Comparison of ENCODE assay signal across 13 cellular contexts in the genomic region with DNA sequence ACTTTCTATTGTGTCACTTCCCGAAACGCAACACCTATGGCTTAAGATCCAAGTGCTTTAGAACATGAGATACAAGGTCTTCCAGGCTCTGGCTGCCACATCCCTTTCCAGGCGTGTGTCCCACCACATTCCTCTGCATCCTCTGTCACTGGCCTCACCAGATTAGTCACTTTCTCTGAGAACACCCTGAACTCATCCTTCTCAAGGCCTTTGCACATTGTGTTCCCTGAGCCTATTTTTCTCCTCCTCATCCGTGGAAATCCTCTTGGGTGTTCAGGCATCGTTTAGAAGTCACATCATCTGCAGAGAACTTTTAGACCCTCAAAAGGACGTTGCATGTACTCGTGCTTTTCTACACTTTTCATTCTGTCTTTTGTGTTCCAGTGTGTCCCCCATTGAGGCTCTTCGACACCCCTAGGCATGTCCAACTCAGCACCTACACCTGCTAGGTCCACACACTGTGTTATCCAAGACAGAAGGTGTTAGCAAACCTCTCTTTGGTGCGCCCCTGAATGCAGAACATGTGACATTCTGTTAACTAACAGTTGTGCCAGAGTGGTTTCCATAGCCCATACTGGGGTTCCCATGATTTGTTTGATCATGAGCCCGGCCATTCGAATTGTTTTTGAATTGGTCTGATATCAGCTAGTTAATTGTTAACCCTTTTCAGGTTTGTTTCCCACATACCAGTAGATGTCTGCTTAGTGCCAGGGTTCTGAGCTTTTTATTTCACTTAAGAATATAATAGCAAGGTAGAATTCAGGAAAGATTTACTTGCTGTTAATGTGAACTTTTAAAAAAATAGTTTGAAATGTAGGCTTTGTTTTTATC.
DNase-seq lines count a peak whose midpoint lies in the region; ATAC-seq and TF ChIP-seq lines count a peak whose summit lies in the region.
"Had no signal": no experiment of that assay in that cellular context is flagged by ENCODE, and none has a peak within 500 bp of the region (broad histone marks: within the 10 kb centered on the region; RNA-seq: fewer than 3 reads in every experiment).

No MANE protein-coding gene starts in this region.

- peak overlapping the region; percentile 46; the same call in 1 of the 2 replicates for H3K4me3 Mint-ChIP-seq in HFFc6
- H3K4me3 Mint-ChIP-seq: stimulated activated naive CD8-positive, alpha-beta T cell treated with anti-CD3 and anti-CD28 coated beads, Interleukin-15, amount 100 ng/mL, for 72 hours had no signal

- H3K36me3 Mint-ChIP-seq in HFFc6 (ENCODE audit: low read depth): peaks cover 30% of the 10 kb centered on the region

- TF ChIP-seq CTCF in HFFc6 (IDR thresholded peaks at IDR 0.05) (no peak), right lobe of liver (IDR thresholded peaks at IDR 0.05) (no peak), suprapubic skin (IDR thresholded peaks at IDR 0.05) (no peak)

- H3K27ac ChIP-seq in duodenal mucosa (ENCODE audit: low read depth, low read length) (peak overlapping the region; percentile 38), right lobe of liver (peak overlapping the region in 2 of 3 donors; percentile 7 to 46), suprapubic skin (peak overlapping the region; percentile 90)

- no peaks in the 10 kb centered on the region for H3K27me3 Mint-ChIP-seq in HFFc6 (ENCODE audit: insufficient read depth)
- H3K27me3 Mint-ChIP-seq: stimulated activated naive CD8-positive, alpha-beta T cell treated with anti-CD3 and anti-CD28 coated beads, Interleukin-15, amount 100 ng/mL, for 72 hours had no signal

- peak overlapping the region; percentile 89 for H3K27ac Mint-ChIP-seq in HFFc6
- H3K27ac Mint-ChIP-seq: activated T-helper 2 cell treated with anti-CD3 and anti-CD28 coated beads, Interferon-gamma antibody, Interleukin-2, Interleukin-4, amounts not matched to agents 10 μg/mL and 5 μg/mL and 100 μg/mL, durations not matched to agents 14 hours and 24 hours and 36 hours; stimulated activated naive CD8-positive, alpha-beta T cell treated with anti-CD3 and anti-CD28 coated beads, Interleukin-15, amount 100 ng/mL, for 72 hours had no signal

- H3K9ac ChIP-seq in duodenal mucosa (ENCODE audit: low read depth in 1 of 2, low read length in 2 of 2): no peak overlapping the region

- H3K4me3 ChIP-seq in duodenal mucosa (ENCODE audit: low read depth in 1 of 2, low read length in 2 of 2) (peak overlapping the region in 1 of 2 donors; percentile 10), right lobe of liver (no peak overlapping the region), suprapubic skin (no peak overlapping the region)

- WGBS in right lobe of liver (ENCODE audit: insufficient coverage, low coverage, low lambda C conversion rate, missing lambda C conversion rate): 60% methylated on average over 9 of the region's 11 CpGs
- WGBS in suprapubic skin: 82% methylated on average over 11 of the region's 11 CpGs

- intact Hi-C loops in right lobe of liver (cut with DNase I): no loop called here

- no peaks in the 10 kb centered on the region for H3K9me3 Mint-ChIP-seq in HFFc6
- H3K9me3 Mint-ChIP-seq: activated T-helper 2 cell treated with anti-CD3 and anti-CD28 coated beads, Interferon-gamma antibody, Interleukin-2, Interleukin-4, amounts not matched to agents 10 μg/mL and 5 μg/mL and 100 μg/mL, durations not matched to agents 14 hours and 24 hours and 36 hours; stimulated activated naive CD8-positive, alpha-beta T cell treated with anti-CD3 and anti-CD28 coated beads, Interleukin-15, amount 100 ng/mL, for 72 hours had no signal

- H3K27me3 ChIP-seq in duodenal mucosa (ENCODE audit: control insufficient read depth in 1 of 2, insufficient read depth in 2 of 2, low read length in 2 of 2) (no peaks in the 10 kb centered on the region), right lobe of liver (no peaks in the 10 kb centered on the region), suprapubic skin (no peaks in the 10 kb centered on the region)

- H3K9me3 ChIP-seq in duodenal mucosa (ENCODE audit: control insufficient read depth in 1 of 2, low read length in 2 of 2): no peaks in the 10 kb centered on the region
- no peaks in the 10 kb centered on the region for H3K9me3 ChIP-seq in right lobe of liver
- H3K9me3 ChIP-seq in suprapubic skin: no peaks in the 10 kb centered on the region
- H3K9me3 ChIP-seq: Caco-2 had no signal

- peaks cover 49 to 65% of the 10 kb centered on the region in 2 donors for H3K4me1 ChIP-seq in duodenal mucosa (ENCODE audit: control insufficient read depth in 1 of 2, insufficient read depth in 2 of 2, low read length in 2 of 2)
- peaks cover 0 to 25% (median 6%) of the 10 kb centered on the region in 4 donors for H3K4me1 ChIP-seq in right lobe of liver
- H3K4me1 ChIP-seq in suprapubic skin: peaks cover 39% of the 10 kb centered on the region

- H3K4me1 Mint-ChIP-seq in HFFc6 (ENCODE audit: low read depth): peaks cover 53% of the 10 kb centered on the region

- peak; percentile 68 for DNase-seq in HFFc6
- no peak for DNase-seq in right lobe of liver
- DNase-seq in suprapubic skin (ENCODE audit: low spot score in 2 of 2): peak in 1 of 2 donors; percentile 88
- DNase-seq in activated CD4-positive, alpha-beta T cell treated with anti-CD3 and anti-CD28 coated beads, Interleukin-2, amount 50 U/mL, for 48 hours: no peak
- DNase-seq: Caco-2; GOT3; NCI-H1417; stimulated activated naive CD8-positive, alpha-beta T cell treated with anti-CD3 and anti-CD28 coated beads, Interleukin-15, amount 100 ng/mL, for 72 hours had no signal

- TF ChIP-seq EP300 in suprapubic skin (IDR thresholded peaks at IDR 0.05): peak; percentile 100

- TF ChIP-seq POLR2A in right lobe of liver (IDR thresholded peaks at IDR 0.05) (no peak), suprapubic skin (IDR thresholded peaks at IDR 0.05) (no peak)

- H3K36me3 ChIP-seq in duodenal mucosa (ENCODE audit: control insufficient read depth in 1 of 2, insufficient read depth in 2 of 2, low read length in 2 of 2): peaks cover 4 to 6% of the 10 kb centered on the region in 2 donors
- H3K36me3 ChIP-seq in right lobe of liver: no peaks in the 10 kb centered on the region
- no peaks in the 10 kb centered on the region for H3K36me3 ChIP-seq in suprapubic skin

- ATAC-seq in right lobe of liver (peak; percentile 51 to 76 (median 66)), GM19023 (IDR thresholded peaks at IDR 0.05; ENCODE audit: unreplicated experiment) (no peak), HG03354 (IDR thresholded peaks at IDR 0.05; ENCODE audit: poor library complexity, severe bottlenecking, unreplicated experiment) (no peak), GM21576 (IDR thresholded peaks at IDR 0.05; ENCODE audit: unreplicated experiment) (no peak)
- ATAC-seq: stimulated activated naive CD8-positive, alpha-beta T cell treated with anti-CD3 and anti-CD28 coated beads, Interleukin-15, amount 100 ng/mL, for 72 hours had no signal

Comparison
In these comparisons a context has a peak if more than half of its experiments do, and no peak if none do; other contexts are left out.
1. H3K27ac ChIP-seq: peak in every context shown above with its lines; median percentile 90 in suprapubic skin; 38 in duodenal mucosa; 26 in right lobe of liver.
2. ATAC-seq: peak in right lobe of liver (4 of 4); none in GM19023 (single experiment), HG03354 (single experiment) and GM21576 (single experiment).